Comparison of ENCODE assay signal across 4 cellular contexts in genomic region chr1:44012411-44012810, GRCh38.
TF ChIP-seq lines count a peak whose summit lies in the region.

No MANE protein-coding gene starts in this region.

TF ChIP-seq in SK-N-SH treated with all-trans-retinoic acid at 6 μM for 48 hours, 23 proteins besides CTCF, POLR2A, EP300 and RAD21:
- TF ChIP-seq ARNTL (CRISPR knock-in tag; IDR thresholded peaks at IDR 0.05; ENCODE audit: borderline replicate concordance, low read depth) (no peak), ZFP3 (CRISPR knock-in tag; IDR thresholded peaks at IDR 0.05) (0 out of 2 replicates have a peak, but pooled peaks have one; percentile 24)

TF ChIP-seq in SK-N-SH, 30 proteins besides CTCF, POLR2A, EP300 and RAD21:
- no peak for TF ChIP-seq USF1 (IDR thresholded peaks at IDR 0.05; ENCODE audit: borderline replicate concordance, low read depth)
- no peak for TF ChIP-seq ZBTB33 (IDR thresholded peaks at IDR 0.05; ENCODE audit: borderline replicate concordance, low read depth)
- no peak for TF ChIP-seq USF2 (IDR thresholded peaks at IDR 0.05; ENCODE audit: borderline replicate concordance, low read depth, low read length)
- no peak for TF ChIP-seq TAF1 (IDR thresholded peaks at IDR 0.05; ENCODE audit: borderline replicate concordance, low read depth, low read length)
- TF ChIP-seq MXI1 (IDR thresholded peaks at IDR 0.05; ENCODE audit: low read depth, low read length) = no peak

TF ChIP-seq in K562, 482 proteins besides CTCF, POLR2A, EP300 and RAD21:
- TF ChIP-seq MEIS2 (IDR thresholded peaks at IDR 0.05; ENCODE audit: partially characterized antibody) (peak; percentile 19), NFIC (IDR thresholded peaks at IDR 0.05) (peak; percentile 62), ZNF121 (CRISPR knock-in tag; conservative IDR thresholded peaks at IDR 0.05) (no peak)
TF ChIP-seq in K562: peak in this region for 2.

TF ChIP-seq in HEK293T, 16 proteins besides CTCF, POLR2A, EP300 and RAD21:
- TF ChIP-seq SUZ12 (IDR thresholded peaks at IDR 0.05) (no peak), SP1 (IDR thresholded peaks at IDR 0.05) (no peak), CTBP1 (IDR thresholded peaks at IDR 0.05; ENCODE audit: borderline replicate concordance) (no peak), HDGF (IDR thresholded peaks at IDR 0.05; ENCODE audit: borderline replicate concordance) (no peak), NFRKB (IDR thresholded peaks at IDR 0.05) (no peak), L3MBTL2 (conservative IDR thresholded peaks at IDR 0.05) (no peak), LEF1 (IDR thresholded peaks at IDR 0.05; ENCODE audit: borderline replicate concordance) (no peak), ARNT (IDR thresholded peaks at IDR 0.05) (no peak), ELF4 (IDR thresholded peaks at IDR 0.05) (no peak), ZNF384 (IDR thresholded peaks at IDR 0.05) (no peak)
TF ChIP-seq in HEK293T: peak in this region for 0.
